In genomic region chr1:187634940-187635339, GRCh38 we compare ENCODE assay signal across 1 cellular context.
TF ChIP-seq lines count a peak whose summit lies in the region.

No MANE protein-coding gene starts in this region.

TF ChIP-seq in SK-N-SH treated with all-trans-retinoic acid at 6 μM for 48 hours, 23 proteins besides CTCF, POLR2A, EP300 and RAD21 (continued from another document):
- no peak for TF ChIP-seq TSHZ2 (CRISPR knock-in tag; IDR thresholded peaks at IDR 0.05)
- no peak for TF ChIP-seq ESRRG (CRISPR knock-in tag; IDR thresholded peaks at IDR 0.05)
- no peak for TF ChIP-seq PATZ1 (CRISPR knock-in tag; IDR thresholded peaks at IDR 0.05; ENCODE audit: borderline replicate concordance)
- no peak for TF ChIP-seq ZNF8 (CRISPR knock-in tag; IDR thresholded peaks at IDR 0.05)
- TF ChIP-seq PPARA (CRISPR knock-in tag; IDR thresholded peaks at IDR 0.05; ENCODE audit: borderline replicate concordance), result no peak
- TF ChIP-seq OSR1 (CRISPR knock-in tag; IDR thresholded peaks at IDR 0.05), result no peak
- no peak for TF ChIP-seq TCF4 (CRISPR knock-in tag; IDR thresholded peaks at IDR 0.05; ENCODE audit: borderline replicate concordance)
- TF ChIP-seq TOX (CRISPR knock-in tag; IDR thresholded peaks at IDR 0.05; ENCODE audit: borderline replicate concordance), result no peak
- no peak for TF ChIP-seq ZC3H10 (CRISPR knock-in tag; IDR thresholded peaks at IDR 0.05)
